Comparison of ENCODE assay signal across 16 cellular contexts in genomic region chr14:102461490-102462317, GRCh38. TPM values are rescaled to one million over a fixed set of nuclear protein-coding genes. Genes with fewer than 3 reads are reported as not detected.
DNase-seq lines count a peak whose midpoint lies in the region; ATAC-seq and TF ChIP-seq lines count a peak whose summit lies in the region.
"Had no signal": no experiment of that assay in that cellular context is flagged by ENCODE, and none has a peak within 500 bp of the region (broad histone marks: within the 10 kb centered on the region; RNA-seq: fewer than 3 reads in every experiment).

No MANE protein-coding gene starts in this region.

- no peak overlapping the region for H3T11ph ChIP-seq in H9 (ENCODE audit: low read length)

- H3K23me2 ChIP-seq in H9 (ENCODE audit: insufficient read length, low read depth, low read length, poor library complexity, severe bottlenecking), result no peaks in the 10 kb centered on the region

- no peak overlapping the region for H2BK15ac ChIP-seq in H9 (ENCODE audit: low read depth, low read length)

- H2AFZ ChIP-seq in H9 (ENCODE audit: low read length), result no peak overlapping the region

- H3K23ac ChIP-seq in H9 (ENCODE audit: insufficient read length, low read depth, low read length), result no peak overlapping the region

- H3K36me3 ChIP-seq in prostate gland, result no peaks in the 10 kb centered on the region

- H3K56ac ChIP-seq in H9 (ENCODE audit: insufficient read length, low read depth, low read length), result no peak overlapping the region

- no peak overlapping the region for H4K5ac ChIP-seq in H9 (ENCODE audit: insufficient read length, low read depth, low read length)

- no peaks in the 10 kb centered on the region for H3K79me1 ChIP-seq in H9 (ENCODE audit: insufficient read depth, low read depth, low read length, poor library complexity, severe bottlenecking)

- H3K4me1 ChIP-seq in H9 (ENCODE audit: insufficient read depth, low read length), result no peaks in the 10 kb centered on the region
- H3K4me1 ChIP-seq in prostate gland (replicated peaks), result no peaks in the 10 kb centered on the region
- H3K4me1 ChIP-seq: esophagus squamous epithelium, tibial artery had no signal

- peak overlapping the region; percentile 67 to 79 (median 73); a peak in 2 of 7 replicates for H3K27ac Mint-ChIP-seq in H9
- peak overlapping the region in 1 of 2 donors; percentile 33 for H3K27ac Mint-ChIP-seq in activated naive CD4-positive, alpha-beta T cell treated with anti-CD3 and anti-CD28 coated beads, Interleukin-2, amount 50 U/mL, for 72 hours
- H3K27ac Mint-ChIP-seq: B cell had no signal

- no peak overlapping the region for H2BK12ac ChIP-seq in H9 (ENCODE audit: insufficient read length, low read depth, low read length)

- no peak overlapping the region for H2AK5ac ChIP-seq in H9 (ENCODE audit: insufficient read length, low read length)

- no peak overlapping the region for H3K14ac ChIP-seq in H9 (ENCODE audit: insufficient read depth, low read length)

- H3K27me3 Mint-ChIP-seq in H9 (ENCODE audit: low read depth), result no peaks in the 10 kb centered on the region
- H3K27me3 Mint-ChIP-seq: B cell had no signal

- no peak overlapping the region for H3K9ac ChIP-seq in H9 (ENCODE audit: extremely low read depth, insufficient read length, low read length)

- no peaks in the 10 kb centered on the region for H3K9me3 Mint-ChIP-seq in H9
- no peaks in the 10 kb centered on the region for H3K9me3 Mint-ChIP-seq in activated naive CD4-positive, alpha-beta T cell treated with anti-CD3 and anti-CD28 coated beads, Interleukin-2, amount 50 U/mL, for 72 hours

- H3K36me3 Mint-ChIP-seq in H9 (ENCODE audit: insufficient read depth in 1 of 3, low read depth in 3 of 3), result peaks cover under 1 to 21% (median 9%) of the 10 kb centered on the region in 3 experiments; a peak in 5 of 7 replicates
- no peaks in the 10 kb centered on the region for H3K36me3 Mint-ChIP-seq in activated naive CD4-positive, alpha-beta T cell treated with anti-CD3 and anti-CD28 coated beads, Interleukin-2, amount 50 U/mL, for 72 hours

- no peaks in the 10 kb centered on the region for H3K9me3 ChIP-seq in H9 (ENCODE audit: control insufficient read depth, low read depth, low read length)
- H3K9me3 ChIP-seq in prostate gland, result no peaks in the 10 kb centered on the region
- H3K9me3 ChIP-seq: esophagus squamous epithelium, tibial artery had no signal

- H4K91ac ChIP-seq in H9 (ENCODE audit: insufficient read length, low read depth, low read length), result no peak overlapping the region

- no peak overlapping the region for H2BK20ac ChIP-seq in H9 (ENCODE audit: low read depth, low read length, poor library complexity, severe bottlenecking)

- no peaks in the 10 kb centered on the region for H3K4me1 Mint-ChIP-seq in H9
- H3K4me1 Mint-ChIP-seq: B cell had no signal

- H3K4me3 Mint-ChIP-seq in H9, result no peak overlapping the region
- H3K4me3 Mint-ChIP-seq: B cell had no signal

- DNase-seq in H9 (no peak), SW480 (ENCODE audit: low spot score) (peak; percentile 61), fibroblast of the aortic adventitia (ENCODE audit: low read depth) (peak; percentile 22), prostate gland (ENCODE audit: low spot score) (peak; percentile 28), NCI-H2227 treated with DMSO at 0.1 percent for 48 hours (lab: John Stamatoyannopoulos, UW) (no peak), cerebellum (ENCODE audit: low spot score) (no peak), NCI-H748 treated with DMSO at 0.1 percent for 48 hours (lab: John Stamatoyannopoulos, UW) (no peak)
- DNase-seq in activated naive CD4-positive, alpha-beta T cell treated with anti-CD3 and anti-CD28 coated beads, Interleukin-2, amount 50 U/mL, for 72 hours (ENCODE audit: low spot score in 2 of 2), result no peak
- DNase-seq: activated effector memory CD4-positive, alpha-beta T cell treated with anti-CD3 and anti-CD28 coated beads, Interleukin-2, amount 50 U/mL, for 16 hours; esophagus squamous epithelium; hippocampal formation; NCI-H1092; stimulated activated CD4-positive, alpha-beta T cell treated with anti-CD3 and anti-CD28 coated beads, Interleukin-4, amount 100 ng/mL, for 4 hours; SW 1271; tibial artery had no signal

- H2BK5ac ChIP-seq in H9 (ENCODE audit: insufficient read length, low read length), result no peak overlapping the region

- no peak overlapping the region for H3K4me2 ChIP-seq in H9 (ENCODE audit: insufficient read depth, insufficient read length, low read length)

- no peak overlapping the region for H3K4ac ChIP-seq in H9 (ENCODE audit: low read depth, low read length)

- TF ChIP-seq POLR2A in prostate gland (IDR thresholded peaks at IDR 0.05), result no peak

- no peak for TF ChIP-seq CTCF in H9 (conservative IDR thresholded peaks at IDR 0.05)
- no peak for TF ChIP-seq CTCF in fibroblast of the aortic adventitia (IDR thresholded peaks at IDR 0.05; ENCODE audit: insufficient read depth, low read length)
- TF ChIP-seq CTCF in prostate gland (IDR thresholded peaks at IDR 0.05), result no peak

- intact Hi-C loops in prostate gland (cut with DNase I), result no loop called here

- H3K4me3 ChIP-seq in fibroblast of the aortic adventitia (ENCODE audit: low read depth, low read length) (no peak overlapping the region), prostate gland (no peak overlapping the region)
- H3K4me3 ChIP-seq: esophagus squamous epithelium, tibial artery had no signal

- WGBS in H9 (ENCODE audit: extremely low coverage, insufficient read length, low lambda C conversion rate), result no CpG with 5 or more reads among the region's 14 CpGs
- 62% methylated on average over 14 of the region's 14 CpGs for WGBS in prostate gland

- H3K27me3 ChIP-seq in H9 (ENCODE audit: insufficient read depth, low read length) (no peaks in the 10 kb centered on the region), prostate gland (replicated peaks; ENCODE audit: insufficient read depth) (no peaks in the 10 kb centered on the region)
- H3K27me3 ChIP-seq: esophagus squamous epithelium, tibial artery had no signal

- H4K8ac ChIP-seq in H9 (replicated peaks; ENCODE audit: insufficient read length, low read depth, low read length), result no peak overlapping the region

- H3K27ac ChIP-seq in H9 (ENCODE audit: insufficient read length, low read depth, low read length), result no peak overlapping the region
- peak overlapping the region in 1 of 2 donors; percentile 35 for H3K27ac ChIP-seq in prostate gland
- H3K27ac ChIP-seq: esophagus squamous epithelium, tibial artery had no signal

- no peak for ATAC-seq in activated naive CD4-positive, alpha-beta T cell treated with anti-CD3 and anti-CD28 coated beads, Interleukin-2, amount 50 U/mL, for 72 hours

- H2BK120ac ChIP-seq in H9 (ENCODE audit: low read depth, low read length, poor library complexity, severe bottlenecking), result no peak overlapping the region

- no peaks in the 10 kb centered on the region; the same call in 1 of the 2 replicates for H3K79me2 ChIP-seq in H9 (ENCODE audit: insufficient read depth, low read length)

- H3K18ac ChIP-seq in H9 (ENCODE audit: insufficient read length, low read depth, low read length), result no peak overlapping the region

- H4K20me1 ChIP-seq in H9 (ENCODE audit: control insufficient read depth, insufficient read depth, insufficient read length), result no peaks in the 10 kb centered on the region

RNA-seq across cellular contexts. Expression of gene ANKRD9, which starts 47.9 kb away (rescaled TPM):
- total RNA-seq in H9 (2021) (29.0 and 29.8 TPM in 2 replicates), fibroblast of the aortic adventitia (ENCODE audit: low replicate concordance) (16.2 and 37.5 TPM in 2 replicates), prostate gland (10 to 100 TPM; 81.1 to 81.5 TPM), cerebellum (7.3 TPM)
- total RNA-seq in activated naive CD4-positive, alpha-beta T cell treated with anti-CD3 and anti-CD28 coated beads, Interleukin-2, amount 50 U/mL, for 72 hours, result 10 to 100 TPM in 1 of 2 donors, 1 to 10 TPM in 1; 5.2 to 15.8 TPM

Comparison
In these comparisons a context has a peak if more than half of its experiments do, and no peak if none do; other contexts are left out.
1. DNase-seq: peak in SW480 (single experiment), fibroblast of the aortic adventitia (single experiment) and prostate gland (single experiment); none in H9 (single experiment), NCI-H2227 treated with DMSO at 0.1 percent for 48 hours (single experiment), activated naive CD4-positive, alpha-beta T cell treated with anti-CD3 and anti-CD28 coated beads, Interleukin-2, amount 50 U/mL, for 72 hours (0 of 2), cerebellum (single experiment) and NCI-H748 treated with DMSO at 0.1 percent for 48 hours (single experiment).